ENCODE assay signal across 9 cellular contexts in genomic region chr2:72917875-72918660, GRCh38. TPM values are rescaled to one million over a fixed set of nuclear protein-coding genes. Genes with fewer than 3 reads are reported as not detected.
DNase-seq lines count a peak whose midpoint lies in the region; ATAC-seq and TF ChIP-seq lines count a peak whose summit lies in the region.
"Had no signal": no experiment of that assay in that cellular context is flagged by ENCODE, and none has a peak within 500 bp of the region (broad histone marks: within the 10 kb centered on the region; RNA-seq: fewer than 3 reads in every experiment).

No MANE protein-coding gene starts in this region.

- peaks cover 60 to 86% (median 61%) of the 10 kb centered on the region in 5 donors for H3K27me3 Mint-ChIP-seq in naive thymus-derived CD4-positive, alpha-beta T cell

- H3K27me3 ChIP-seq in ascending aorta: peaks cover 47% of the 10 kb centered on the region
- peaks cover 17 to 54% of the 10 kb centered on the region in 2 donors for H3K27me3 ChIP-seq in naive thymus-derived CD4-positive, alpha-beta T cell (ENCODE audit: control insufficient read depth in 2 of 2, insufficient read depth in 2 of 2, low read length in 2 of 2)

- ATAC-seq in HG02981 (IDR thresholded peaks at IDR 0.05; ENCODE audit: unreplicated experiment): peak; percentile 4
- ATAC-seq in naive thymus-derived CD4-positive, alpha-beta T cell: no peak
- no peak for ATAC-seq in HG03520 (IDR thresholded peaks at IDR 0.05; ENCODE audit: unreplicated experiment)
- no peak for ATAC-seq in HG03460 (IDR thresholded peaks at IDR 0.05; ENCODE audit: unreplicated experiment)

- peaks cover 12 to 39% of the 10 kb centered on the region in 2 donors for H3K4me1 ChIP-seq in ascending aorta
- H3K4me1 ChIP-seq in naive thymus-derived CD4-positive, alpha-beta T cell (ENCODE audit: control insufficient read depth in 2 of 2, insufficient read depth in 2 of 2, low read length in 2 of 2): peaks cover 13 to 31% of the 10 kb centered on the region in 2 donors

- peaks cover 8 to 32% (median 28%) of the 10 kb centered on the region in 7 donors for H3K4me1 Mint-ChIP-seq in naive thymus-derived CD4-positive, alpha-beta T cell

- peak overlapping the region; percentile 7 for H3K4me3 ChIP-seq in GM12864 (ENCODE audit: low read depth, low read length)
- peak overlapping the region; percentile 54 to 60 for H3K4me3 ChIP-seq in ascending aorta
- no peak overlapping the region for H3K4me3 ChIP-seq in naive thymus-derived CD4-positive, alpha-beta T cell (ENCODE audit: low read length)

- peak overlapping the region; percentile 48 to 80 (median 70) for H3K4me3 Mint-ChIP-seq in naive thymus-derived CD4-positive, alpha-beta T cell

- no peak for DNase-seq in GM12864 (ENCODE audit: low read depth)
- DNase-seq in ascending aorta (ENCODE audit: low spot score in 2 of 2): no peak
- peak in 3 of 9 donors; percentile 4 to 39 (median 20) for DNase-seq in naive thymus-derived CD4-positive, alpha-beta T cell
- DNase-seq in NCI-H510A (lab: John Stamatoyannopoulos, UW): no peak
- DNase-seq in GF-D8 (lab: John Stamatoyannopoulos, UW): no peak

- peaks cover 0 to 5% (median 0%) of the 10 kb centered on the region in 11 donors for H3K9me3 Mint-ChIP-seq in naive thymus-derived CD4-positive, alpha-beta T cell

- H3K27ac ChIP-seq in ascending aorta: no peak overlapping the region
- no peak overlapping the region for H3K27ac ChIP-seq in naive thymus-derived CD4-positive, alpha-beta T cell (ENCODE audit: low read depth, low read length)

- H3K27ac Mint-ChIP-seq in naive thymus-derived CD4-positive, alpha-beta T cell: peak overlapping the region in 1 of 9 donors; percentile 73

- CTCF ChIA-PET in naive thymus-derived CD4-positive, alpha-beta T cell (lab: Charles Lee): no interaction called here

- H3K36me3 Mint-ChIP-seq in naive thymus-derived CD4-positive, alpha-beta T cell: no peaks in the 10 kb centered on the region

- no peak for TF ChIP-seq CTCF in GM12864 (IDR thresholded peaks at IDR 0.05; ENCODE audit: low read depth, low read length, missing control alignments)
- TF ChIP-seq CTCF in ascending aorta (IDR thresholded peaks at IDR 0.05): no peak

- no peaks in the 10 kb centered on the region for H3K9me3 ChIP-seq in ascending aorta
- H3K9me3 ChIP-seq in naive thymus-derived CD4-positive, alpha-beta T cell (ENCODE audit: control insufficient read depth in 2 of 3, low read length in 3 of 3): no peaks in the 10 kb centered on the region

- intact Hi-C loops in ascending aorta (cut with DNase I): no loop called here
- intact Hi-C loops in naive thymus-derived CD4-positive, alpha-beta T cell (cut with micrococcal nuclease): loop anchor here in 1 of 2 donors (1.0 to 5.0 kb wide), 3 partner anchors 8 to 771 kb away; partner anchors contain the start of gene CYP26B1

- POLR2A ChIA-PET in naive thymus-derived CD4-positive, alpha-beta T cell (lab: Charles Lee): no interaction called here

- H3K36me3 ChIP-seq in ascending aorta: no peaks in the 10 kb centered on the region
- H3K36me3 ChIP-seq in naive thymus-derived CD4-positive, alpha-beta T cell (ENCODE audit: control insufficient read depth in 2 of 3, insufficient read depth in 3 of 3, low read length in 3 of 3): no peaks in the 10 kb centered on the region

RNA-seq across cellular contexts. Expression of gene EMX1, which starts 0.7 kb away (rescaled TPM):
- total RNA-seq in ascending aorta: not detected
- total RNA-seq in naive thymus-derived CD4-positive, alpha-beta T cell: not detected
- polyA plus RNA-seq in naive thymus-derived CD4-positive, alpha-beta T cell: not detected
- total RNA-seq: M059J had no signal

RNA-seq across cellular contexts. Expression of gene SPR, which starts 30.9 kb away (rescaled TPM):
- 68.3 TPM for total RNA-seq in ascending aorta
- total RNA-seq in naive thymus-derived CD4-positive, alpha-beta T cell: 1 to 10 TPM in 2 of 5 experiments, under 1 TPM in 2, not detected in 1; 0.24 to 2.3 (median 0.98) TPM
- 1 to 10 TPM in 1 of 2 donors, not detected in 1; 1.0 TPM for polyA plus RNA-seq in naive thymus-derived CD4-positive, alpha-beta T cell

Comparison
In these comparisons a context has a peak if more than half of its experiments do, and no peak if none do; other contexts are left out.
1. RNA of gene SPR, which starts 30.9 kb away (total RNA-seq): 68.3 TPM in ascending aorta (single experiment); 0.24 to 2.3 TPM in naive thymus-derived CD4-positive, alpha-beta T cell; every median in the first group is over 10 times any median in the second.